1 cellular context compared by ENCODE assay signal in the genomic region with DNA sequence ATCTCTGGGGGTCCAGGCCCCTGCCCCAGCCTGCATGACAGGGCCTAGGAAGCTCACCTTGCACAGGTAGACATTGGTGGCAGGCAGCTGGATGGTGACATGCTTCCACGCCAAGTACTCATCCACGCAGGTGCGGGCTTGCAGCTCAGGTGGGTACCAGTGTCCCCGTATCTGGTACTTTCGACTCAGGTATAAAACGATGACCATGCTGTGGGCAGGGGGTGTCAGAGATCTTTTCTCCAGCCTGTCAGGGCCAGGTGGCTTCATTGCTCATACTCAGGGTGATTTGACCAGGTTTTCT.
TF ChIP-seq lines count a peak whose summit lies in the region.

No MANE protein-coding gene starts in this region.

TF ChIP-seq in HepG2, 621 proteins besides CTCF, POLR2A, EP300 and RAD21 (continued from another document):
- no peak for TF ChIP-seq PLSCR1 (CRISPR knock-in tag; IDR thresholded peaks at IDR 0.05; ENCODE audit: borderline replicate concordance)
- TF ChIP-seq FOSL2 (CRISPR knock-in tag; IDR thresholded peaks at IDR 0.05), result no peak
- TF ChIP-seq FOXA1 (IDR thresholded peaks at IDR 0.05), result no peak
- no peak for TF ChIP-seq FOXA1 (CRISPR knock-in tag; IDR thresholded peaks at IDR 0.05)
- TF ChIP-seq, protein P1, sequence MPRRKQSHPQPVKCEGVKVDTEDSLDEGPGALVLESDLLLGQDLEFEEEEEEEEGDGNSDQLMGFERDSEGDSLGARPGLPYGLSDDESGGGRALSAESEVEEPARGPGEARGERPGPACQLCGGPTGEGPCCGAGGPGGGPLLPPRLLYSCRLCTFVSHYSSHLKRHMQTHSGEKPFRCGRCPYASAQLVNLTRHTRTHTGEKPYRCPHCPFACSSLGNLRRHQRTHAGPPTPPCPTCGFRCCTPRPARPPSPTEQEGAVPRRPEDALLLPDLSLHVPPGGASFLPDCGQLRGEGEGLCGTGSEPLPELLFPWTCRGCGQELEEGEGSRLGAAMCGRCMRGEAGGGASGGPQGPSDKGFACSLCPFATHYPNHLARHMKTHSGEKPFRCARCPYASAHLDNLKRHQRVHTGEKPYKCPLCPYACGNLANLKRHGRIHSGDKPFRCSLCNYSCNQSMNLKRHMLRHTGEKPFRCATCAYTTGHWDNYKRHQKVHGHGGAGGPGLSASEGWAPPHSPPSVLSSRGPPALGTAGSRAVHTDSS (CRISPR knock-in tag; conservative IDR thresholded peaks at IDR 0.05), result no peak
- TF ChIP-seq ZNF260 (CRISPR knock-in tag; IDR thresholded peaks at IDR 0.05; ENCODE audit: borderline replicate concordance, low read depth), result no peak
- TF ChIP-seq ZNF616 (CRISPR knock-in tag; IDR thresholded peaks at IDR 0.05; ENCODE audit: low read depth), result no peak
- no peak for TF ChIP-seq RAD51 (IDR thresholded peaks at IDR 0.05; ENCODE audit: borderline replicate concordance)
- no peak for TF ChIP-seq SMC3 (IDR thresholded peaks at IDR 0.05; ENCODE audit: low read length)
- no peak for TF ChIP-seq NFKB2 (CRISPR knock-in tag; IDR thresholded peaks at IDR 0.05; ENCODE audit: borderline replicate concordance)
- TF ChIP-seq U2AF2 (IDR thresholded peaks at IDR 0.05; ENCODE audit: low read depth, low read length), result no peak
- TF ChIP-seq ZNF274 (CRISPR knock-in tag; IDR thresholded peaks at IDR 0.05), result 0 out of 2 replicates have a peak, but pooled peaks have one; percentile 47
- TF ChIP-seq ZNF253 (CRISPR knock-in tag; IDR thresholded peaks at IDR 0.05; ENCODE audit: borderline replicate concordance), result peak; percentile 31; the same call in 1 of the 2 replicates
- TF ChIP-seq, protein P2, sequence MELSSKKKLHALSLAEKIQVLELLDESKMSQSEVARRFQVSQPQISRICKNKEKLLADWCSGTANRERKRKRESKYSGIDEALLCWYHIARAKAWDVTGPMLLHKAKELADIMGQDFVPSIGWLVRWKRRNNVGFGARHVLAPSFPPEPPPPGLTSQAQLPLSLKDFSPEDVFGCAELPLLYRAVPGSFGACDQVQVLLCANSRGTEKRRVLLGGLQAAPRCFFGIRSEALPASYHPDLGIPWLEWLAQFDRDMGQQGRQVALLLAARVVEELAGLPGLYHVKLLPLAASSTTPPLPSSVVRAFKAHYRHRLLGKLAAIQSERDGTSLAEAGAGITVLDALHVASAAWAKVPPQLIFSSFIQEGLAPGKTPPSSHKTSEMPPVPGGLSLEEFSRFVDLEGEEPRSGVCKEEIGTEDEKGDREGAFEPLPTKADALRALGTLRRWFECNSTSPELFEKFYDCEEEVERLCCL (CRISPR knock-in tag; IDR thresholded peaks at IDR 0.05; ENCODE audit: borderline replicate concordance), result no peak
- TF ChIP-seq, protein P3, sequence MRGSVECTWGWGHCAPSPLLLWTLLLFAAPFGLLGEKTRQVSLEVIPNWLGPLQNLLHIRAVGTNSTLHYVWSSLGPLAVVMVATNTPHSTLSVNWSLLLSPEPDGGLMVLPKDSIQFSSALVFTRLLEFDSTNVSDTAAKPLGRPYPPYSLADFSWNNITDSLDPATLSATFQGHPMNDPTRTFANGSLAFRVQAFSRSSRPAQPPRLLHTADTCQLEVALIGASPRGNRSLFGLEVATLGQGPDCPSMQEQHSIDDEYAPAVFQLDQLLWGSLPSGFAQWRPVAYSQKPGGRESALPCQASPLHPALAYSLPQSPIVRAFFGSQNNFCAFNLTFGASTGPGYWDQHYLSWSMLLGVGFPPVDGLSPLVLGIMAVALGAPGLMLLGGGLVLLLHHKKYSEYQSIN (CRISPR knock-in tag; IDR thresholded peaks at IDR 0.05; ENCODE audit: borderline replicate concordance), result no peak
- TF ChIP-seq BHLHE40 (IDR thresholded peaks at IDR 0.05; ENCODE audit: low read length), result no peak
- TF ChIP-seq ARID4A (CRISPR knock-in tag; IDR thresholded peaks at IDR 0.05; ENCODE audit: borderline replicate concordance), result 0 out of 2 replicates have a peak, but pooled peaks have one; percentile 18
- no peak for TF ChIP-seq ETV6 (CRISPR knock-in tag; conservative IDR thresholded peaks at IDR 0.05)
- no peak for TF ChIP-seq PITX1 (CRISPR knock-in tag; IDR thresholded peaks at IDR 0.05)
- no peak for TF ChIP-seq ZSCAN21 (CRISPR knock-in tag; IDR thresholded peaks at IDR 0.05; ENCODE audit: borderline replicate concordance)
- TF ChIP-seq ZFP36L1 (CRISPR knock-in tag; IDR thresholded peaks at IDR 0.05), result no peak
- TF ChIP-seq MBD4 (IDR thresholded peaks at IDR 0.05; ENCODE audit: borderline replicate concordance, low read length), result no peak
- no peak for TF ChIP-seq ZNF724P (CRISPR knock-in tag; IDR thresholded peaks at IDR 0.05; ENCODE audit: borderline replicate concordance)
- no peak for TF ChIP-seq KDM6A (CRISPR knock-in tag; IDR thresholded peaks at IDR 0.05; ENCODE audit: low read depth)
